ENCODE assay signal across 9 cellular contexts in genomic region chr5:77629553-77630245, GRCh38. TPM values are rescaled to one million over a fixed set of nuclear protein-coding genes. Genes with fewer than 3 reads are reported as not detected.
A peak's percentile ranks its signal among the peaks of the same experiment; 100 is the strongest.
DNase-seq lines count a peak whose midpoint lies in the region; ATAC-seq and TF ChIP-seq lines count a peak whose summit lies in the region.
"Had no signal": no experiment of that assay in that cellular context is flagged by ENCODE, and none has a peak within 500 bp of the region (broad histone marks: within the 10 kb centered on the region; RNA-seq: fewer than 3 reads in every experiment).

No MANE protein-coding gene starts in this region.

- intact Hi-C loops in Calu3 (cut with micrococcal nuclease; ENCODE audit: unreplicated experiment) = loop anchor here (5.0 kb wide), 1 partner anchor 62 kb away; no protein-coding TSS in a partner anchor

- H3K27me3 Mint-ChIP-seq in Calu3 (ENCODE audit: unreplicated experiment) = peaks cover 15% of the 10 kb centered on the region
- H3K27me3 Mint-ChIP-seq in activated T-helper 17 cell treated with anti-CD3 and anti-CD28 coated beads, Interleukin-2, amount 50 U/mL, for 72 hours = peaks cover 67% of the 10 kb centered on the region

- no peaks in the 10 kb centered on the region for H4K20me1 ChIP-seq in neural cell (ENCODE audit: insufficient read depth)

- H3K9me3 ChIP-seq in HUES6 (ENCODE audit: control insufficient read depth, insufficient read depth, low read depth, low read length) (no peaks in the 10 kb centered on the region), neural cell (ENCODE audit: low read length) (no peaks in the 10 kb centered on the region)

- CTCF ChIA-PET in Calu3 (lab: Charles Lee) = interaction anchor here (1.0 to 1.8 kb wide), 4 partner anchors 8 to 138 kb away, joined by 3 to 14 read pairs (median 4); partner anchors contain the start of gene WDR41

- peaks cover 21% of the 10 kb centered on the region for H3K4me1 Mint-ChIP-seq in Calu3 (ENCODE audit: low read depth, unreplicated experiment)
- H3K4me1 Mint-ChIP-seq in activated T-helper 17 cell treated with anti-CD3 and anti-CD28 coated beads, Interleukin-2, amount 50 U/mL, for 72 hours = peaks cover 25% of the 10 kb centered on the region

- H3K9me3 Mint-ChIP-seq in Calu3 (ENCODE audit: low read depth, unreplicated experiment) = no peaks in the 10 kb centered on the region
- H3K9me3 Mint-ChIP-seq in activated T-helper 17 cell treated with anti-CD3 and anti-CD28 coated beads, Interleukin-2, amount 50 U/mL, for 72 hours = peaks cover 11% of the 10 kb centered on the region

- no peaks in the 10 kb centered on the region for H3K79me2 ChIP-seq in neural cell (replicated peaks; ENCODE audit: insufficient read depth, low read length)

- H3K27me3 ChIP-seq in HUES6 (ENCODE audit: control insufficient read depth, insufficient read depth, low read length) (peaks cover 100% of the 10 kb centered on the region), neural cell (ENCODE audit: insufficient read depth, low read depth, low read length) (peaks cover 100% of the 10 kb centered on the region)

- TF ChIP-seq EP300 in neural cell (conservative IDR thresholded peaks at IDR 0.05; ENCODE audit: poor library complexity, severe bottlenecking) = no peak

- H3K4me1 ChIP-seq in HUES6 (ENCODE audit: control insufficient read depth, insufficient read depth, low read length) = peaks cover 27% of the 10 kb centered on the region

- peak overlapping the region; percentile 74 for H3K27ac Mint-ChIP-seq in Calu3 (ENCODE audit: unreplicated experiment)
- H3K27ac Mint-ChIP-seq in activated T-helper 17 cell treated with anti-CD3 and anti-CD28 coated beads, Interleukin-2, amount 50 U/mL, for 72 hours = no peak overlapping the region

- H3K36me3 ChIP-seq in HUES6 (ENCODE audit: control insufficient read depth, insufficient read depth, low read length) (no peaks in the 10 kb centered on the region), neural cell (ENCODE audit: insufficient read depth, low read length) (no peaks in the 10 kb centered on the region)

- no peak overlapping the region for H2AFZ ChIP-seq in neural cell (ENCODE audit: low read depth, low read length)

- H3K4me3 ChIP-seq in HUES6 (ENCODE audit: low read depth, low read length) (peak overlapping the region; percentile 69), neural cell (ENCODE audit: low read length) (no peak overlapping the region)

- H3F3A ChIP-seq in neural cell (ENCODE audit: insufficient read depth, low read length, poor library complexity, severe bottlenecking) = no peaks in the 10 kb centered on the region

- no peak for TF ChIP-seq RAD21 in neural cell (conservative IDR thresholded peaks at IDR 0.05)

- H3K4me2 ChIP-seq in neural cell (ENCODE audit: low read length) = no peak overlapping the region

- no peak for ATAC-seq in activated T-helper 17 cell treated with anti-CD3 and anti-CD28 coated beads, Interleukin-2, amount 50 U/mL, for 72 hours (replicated peaks)
- ATAC-seq in HG03175 (IDR thresholded peaks at IDR 0.05; ENCODE audit: unreplicated experiment) (no peak), HG02870 (IDR thresholded peaks at IDR 0.05; ENCODE audit: unreplicated experiment) (no peak), GM19023 (IDR thresholded peaks at IDR 0.05; ENCODE audit: unreplicated experiment) (no peak), GM18519 (IDR thresholded peaks at IDR 0.05; ENCODE audit: low FRiP score, unreplicated experiment) (no peak)

- no peak overlapping the region for H3K9ac ChIP-seq in HUES6 (ENCODE audit: low read length)
- H3K9ac ChIP-seq in neural cell (ENCODE audit: low read length) = no peak overlapping the region

- no peaks in the 10 kb centered on the region for H3K9me2 ChIP-seq in neural cell (ENCODE audit: insufficient read depth, low read length)

- DNase-seq in Calu3 = no peak

- BruUV-seq in Calu3 (replicated peaks; lab: Mats Ljungman, UMichigan) = no TSS peak

- H3K36me3 Mint-ChIP-seq in Calu3 (ENCODE audit: insufficient read depth, unreplicated experiment) = peaks cover 26% of the 10 kb centered on the region
- peaks cover 27% of the 10 kb centered on the region for H3K36me3 Mint-ChIP-seq in activated T-helper 17 cell treated with anti-CD3 and anti-CD28 coated beads, Interleukin-2, amount 50 U/mL, for 72 hours (ENCODE audit: low read depth)

- H3K27ac ChIP-seq in HUES6 (ENCODE audit: low read depth, low read length) (no peak overlapping the region), neural cell (ENCODE audit: low read length) (no peak overlapping the region)

- peak overlapping the region; percentile 92 for H3K4me3 Mint-ChIP-seq in Calu3 (ENCODE audit: low read depth, unreplicated experiment)
- peak overlapping the region; percentile 67 for H3K4me3 Mint-ChIP-seq in activated T-helper 17 cell treated with anti-CD3 and anti-CD28 coated beads, Interleukin-2, amount 50 U/mL, for 72 hours

- no peak for TF ChIP-seq CTCF in Calu3 (IDR thresholded peaks at IDR 0.05; ENCODE audit: unreplicated experiment)
- TF ChIP-seq CTCF in neural cell (IDR thresholded peaks at IDR 0.05; ENCODE audit: poor library complexity, severe bottlenecking) = no peak

TF ChIP-seq in neural cell, 6 proteins besides CTCF, POLR2A, EP300 and RAD21:
- TF ChIP-seq EZH2 (IDR thresholded peaks at IDR 0.05; ENCODE audit: borderline replicate concordance, insufficient read depth, low read length, poor library complexity, severe bottlenecking) (no peak), POLR2AphosphoS5 (IDR thresholded peaks at IDR 0.05) (peak; percentile 41)

RNA-seq across cellular contexts. Expression of gene OTP, which starts 8.8 kb away (rescaled TPM):
- 0.12 TPM in 1 of 2 replicates, not detected in the other for total RNA-seq in Calu3 (2022)
- not detected for total RNA-seq in activated T-helper 17 cell treated with anti-CD3 and anti-CD28 coated beads, Interleukin-2, amount 50 U/mL, for 72 hours
- polyA plus RNA-seq in neural cell = not detected in 2 replicates
- polyA minus RNA-seq in neural cell = not detected in 2 replicates
- total RNA-seq: NCI-H460 had no signal
